In the genomic region with DNA sequence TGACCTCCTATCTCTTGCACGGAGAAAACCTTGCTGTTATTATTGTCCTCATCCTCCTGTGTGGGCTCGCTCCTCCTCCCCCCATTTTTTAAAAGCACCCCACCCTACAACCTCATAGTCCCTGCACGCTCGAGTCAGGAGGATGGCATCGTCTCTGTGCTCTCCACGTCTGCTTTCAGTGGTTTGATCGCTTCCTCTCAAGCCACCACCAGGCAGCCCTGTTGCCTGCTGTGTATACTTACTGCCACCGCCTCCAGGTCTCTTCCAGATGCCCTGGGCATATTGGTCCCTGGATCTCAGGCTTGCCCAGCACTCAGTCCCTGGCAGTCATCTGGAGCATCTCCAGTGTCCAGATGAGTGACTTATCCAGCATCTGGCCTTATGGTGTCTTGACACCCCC, we compare ENCODE assay signal across 21 cellular contexts. TPM values are rescaled to one million over a fixed set of nuclear protein-coding genes. Genes with fewer than 3 reads are reported as not detected.
A peak's percentile ranks its signal among the peaks of the same experiment; 100 is the strongest.
DNase-seq lines count a peak whose midpoint lies in the region; ATAC-seq and TF ChIP-seq lines count a peak whose summit lies in the region.
"Had no signal": no experiment of that assay in that cellular context is flagged by ENCODE, and none has a peak within 500 bp of the region (broad histone marks: within the 10 kb centered on the region; RNA-seq: fewer than 3 reads in every experiment).

No MANE protein-coding gene starts in this region.

- H3K4me3 ChIP-seq in PC-3 (ENCODE audit: low read length) (no peak overlapping the region), esophagus squamous epithelium (no peak overlapping the region)
- H3K4me3 ChIP-seq: MG63, SJCRH30 had no signal

- H4K20me1 ChIP-seq in PC-3 (ENCODE audit: low read length), result no peaks in the 10 kb centered on the region

- no peak overlapping the region for H3K4me2 ChIP-seq in PC-3 (ENCODE audit: low read length)

- CTCF ChIA-PET in PC-3 (lab: Charles Lee), result no interaction called here

- TF ChIP-seq POLR2A in esophagus squamous epithelium (IDR thresholded peaks at IDR 0.05), result no peak

- no peaks in the 10 kb centered on the region for H3K79me2 ChIP-seq in PC-3 (ENCODE audit: low read length)

- H3K9me3 ChIP-seq in PC-3 (ENCODE audit: low read length) (peaks cover 5% of the 10 kb centered on the region; the same call in 1 of the 2 replicates), esophagus squamous epithelium (peaks cover 0 to 15% (median 11%) of the 10 kb centered on the region in 3 donors)
- H3K9me3 ChIP-seq: SJCRH30 had no signal

- H3K9me2 ChIP-seq in PC-3 (replicated peaks; ENCODE audit: low read length), result no peaks in the 10 kb centered on the region

- no peak for TF ChIP-seq CTCF in PC-3 (conservative IDR thresholded peaks at IDR 0.05; ENCODE audit: low read depth, low read length)
- TF ChIP-seq CTCF in esophagus squamous epithelium (IDR thresholded peaks at IDR 0.05), result no peak
- no peak for TF ChIP-seq CTCF in type B pancreatic cell (conservative IDR thresholded peaks at IDR 0.05)

- POLR2A ChIA-PET in PC-3 (lab: Charles Lee; ENCODE audit: unreplicated experiment), result no interaction called here

- H3K36me3 ChIP-seq in PC-3 (ENCODE audit: low read depth, low read length) (no peaks in the 10 kb centered on the region), esophagus squamous epithelium (no peaks in the 10 kb centered on the region)
- H3K36me3 ChIP-seq: MG63, SJCRH30 had no signal

- H3K4me3 Mint-ChIP-seq in type B pancreatic cell, result no peak overlapping the region
- H3K4me3 Mint-ChIP-seq: CD4-positive, alpha-beta memory T cell had no signal

- peak; percentile 5 for DNase-seq in DMS53 (lab: John Stamatoyannopoulos, UW)
- no peak for DNase-seq in DMS53 treated with DMSO at 0.1 percent for 48 hours (lab: John Stamatoyannopoulos, UW; ENCODE audit: unreplicated experiment)
- DNase-seq in PC-3, result no peak
- DNase-seq in esophagus squamous epithelium (lab: John Stamatoyannopoulos, UW), result no peak
- DNase-seq in type B pancreatic cell (ENCODE audit: extremely low spot score, unreplicated experiment), result no peak
- no peak for DNase-seq in NCI-H345 treated with DMSO at 0.1 percent for 48 hours (lab: John Stamatoyannopoulos, UW; ENCODE audit: unreplicated experiment)
- no peak for DNase-seq in middle frontal gyrus (ENCODE audit: extremely low spot score, low spot score)
- DNase-seq: CD4-positive, alpha-beta memory T cell; DMS79 treated with DMSO at 0.1 percent for 48 hours; MG63; NCI-H1092; NCI-H146; NCI-H2081; NCI-H524 treated with DMSO at 0.1 percent for 48 hours; SJCRH30; SW 1271 had no signal

- H3K27me3 Mint-ChIP-seq in type B pancreatic cell, result no peaks in the 10 kb centered on the region

- ATAC-seq in PC-3, result no peak
- no peak for ATAC-seq in HG02678 (IDR thresholded peaks at IDR 0.05; ENCODE audit: unreplicated experiment)
- ATAC-seq: HCT116 had no signal

- H3K9ac ChIP-seq in PC-3 (ENCODE audit: low read length), result no peak overlapping the region; the same call in 1 of the 2 replicates

- no peak overlapping the region for H2AFZ ChIP-seq in PC-3 (ENCODE audit: low read length)

- intact Hi-C loops in PC-3 (cut with micrococcal nuclease), result no loop called here
- intact Hi-C loops in esophagus squamous epithelium (cut with DNase I), result no loop called here

- H3K36me3 Mint-ChIP-seq in type B pancreatic cell, result peaks cover 7% of the 10 kb centered on the region
- H3K36me3 Mint-ChIP-seq: CD4-positive, alpha-beta memory T cell had no signal

- no peaks in the 10 kb centered on the region for H3F3A ChIP-seq in PC-3 (ENCODE audit: low read length, unreplicated experiment)

- H3K4me1 Mint-ChIP-seq in type B pancreatic cell (ENCODE audit: unreplicated experiment), result peaks cover 12% of the 10 kb centered on the region
- H3K4me1 Mint-ChIP-seq: CD4-positive, alpha-beta memory T cell had no signal

- no peaks in the 10 kb centered on the region for H3K27me3 ChIP-seq in PC-3 (ENCODE audit: low read length)
- H3K27me3 ChIP-seq in esophagus squamous epithelium, result peaks cover 0 to 6% (median 0%) of the 10 kb centered on the region in 4 donors
- H3K27me3 ChIP-seq: MG63, SJCRH30 had no signal

- WGBS in esophagus squamous epithelium, 2 donors, result 71 to 93% methylated on average over 8 of the region's 8 CpGs

- no TSS peak for BruUV-seq in PC-3 (replicated peaks; lab: Mats Ljungman, UMichigan)

- H3K9me3 Mint-ChIP-seq in type B pancreatic cell, result peaks cover 7% of the 10 kb centered on the region

- H3K4me1 ChIP-seq in PC-3 (ENCODE audit: insufficient read depth, low read length) (peaks cover 20% of the 10 kb centered on the region), esophagus squamous epithelium (peaks cover 0 to 8% (median 0%) of the 10 kb centered on the region in 3 donors)
- H3K4me1 ChIP-seq: SJCRH30 had no signal

- H3K27ac ChIP-seq in PC-3 (ENCODE audit: low read length) (peak overlapping the region; percentile 77), esophagus squamous epithelium (peak overlapping the region; percentile 18 to 59 (median 53))
- H3K27ac ChIP-seq: 22Rv1, SJCRH30 had no signal

- peak overlapping the region; percentile 97 for H3K27ac Mint-ChIP-seq in type B pancreatic cell
- H3K27ac Mint-ChIP-seq: CD4-positive, alpha-beta memory T cell had no signal

RNA-seq across cellular contexts. Expression of gene GCNT3, which starts 42.1 kb away (rescaled TPM):
- 0.18 TPM in 1 of 2 replicates, not detected in the other for total RNA-seq in PC-3 (2014; rRNA removed)
- total RNA-seq in esophagus squamous epithelium, result 10 to 100 TPM in 3 of 4 donors, 1 to 10 TPM in 1; 8.8 to 30.2 (median 18.1) TPM
- 19.6 and 32.7 TPM in 2 replicates for total RNA-seq in type B pancreatic cell (ENCODE audit: low replicate concordance)
- total RNA-seq: CD4-positive, alpha-beta memory T cell; G401; RPMI7951 had no signal
